7 cellular contexts compared by ENCODE assay signal in the genomic region with DNA sequence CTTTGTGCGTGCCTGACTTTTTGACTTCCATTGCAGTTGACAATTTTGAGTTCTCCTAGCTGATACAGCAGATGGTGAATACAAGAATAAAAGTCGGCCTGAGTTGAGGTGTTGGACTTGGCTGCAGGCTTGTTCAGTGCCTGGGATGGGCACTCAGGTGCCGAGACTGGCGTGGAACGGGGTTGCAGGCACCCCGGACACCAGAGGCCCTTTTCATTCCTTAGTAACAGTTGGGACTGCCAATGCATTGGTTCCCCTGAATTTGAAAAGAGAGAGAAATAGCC. TPM values are rescaled to one million over a fixed set of nuclear protein-coding genes. Genes with fewer than 3 reads are reported as not detected.
DNase-seq lines count a peak whose midpoint lies in the region; ATAC-seq and TF ChIP-seq lines count a peak whose summit lies in the region.

No MANE protein-coding gene starts in this region.

- DNase-seq in HL-60 (ENCODE audit: low read depth in 1 of 2, low spot score in 1 of 2) (no peak), NCI-H2081 (lab: John Stamatoyannopoulos, UW) (no peak), medulla oblongata (ENCODE audit: extremely low spot score) (no peak)
- DNase-seq in activated T-helper 1 cell treated with anti-CD3 and anti-CD28 coated beads, Interleukin-12 subunit alpha, Interleukin-12 subunit beta, Interleukin-2, Interleukin-4 antibody, amounts not matched to agents 30 ng/mL and 10 ng/mL and 1 ng/mL, durations not matched to agents 14 hours and 24 hours and 36 hours (ENCODE audit: low spot score), result no peak

- intact Hi-C loops in activated T-helper 1 cell treated with anti-CD3 and anti-CD28 coated beads, Interleukin-12 subunit alpha, Interleukin-12 subunit beta, Interleukin-2, Interleukin-4 antibody, amounts not matched to agents 30 ng/mL and 10 ng/mL and 1 ng/mL, durations not matched to agents 14 hours and 24 hours and 36 hours (cut with micrococcal nuclease), result loop anchor here (5.0 kb wide), 2 partner anchors 310 to 370 kb away; a partner anchor contains a TSS

- peak overlapping the region; percentile 59 for H3K27ac Mint-ChIP-seq in activated T-helper 1 cell treated with anti-CD3 and anti-CD28 coated beads, Interleukin-12 subunit alpha, Interleukin-12 subunit beta, Interleukin-2, Interleukin-4 antibody, amounts not matched to agents 30 ng/mL and 10 ng/mL and 1 ng/mL, durations not matched to agents 14 hours and 24 hours and 36 hours
- peak overlapping the region; percentile 99 for H3K27ac Mint-ChIP-seq in stimulated activated memory B cell treated with anti-CD40 and anti-IgM and Interleukin-4, amounts not matched to agents 10 μg/mL and 1 μg/mL and 100 μg/mL, for 72 hours

- peak overlapping the region; percentile 94 for H3K4me3 Mint-ChIP-seq in activated T-helper 1 cell treated with anti-CD3 and anti-CD28 coated beads, Interleukin-12 subunit alpha, Interleukin-12 subunit beta, Interleukin-2, Interleukin-4 antibody, amounts not matched to agents 30 ng/mL and 10 ng/mL and 1 ng/mL, durations not matched to agents 14 hours and 24 hours and 36 hours
- peak overlapping the region; percentile 79 for H3K4me3 Mint-ChIP-seq in stimulated activated memory B cell treated with anti-CD40 and anti-IgM and Interleukin-4, amounts not matched to agents 10 μg/mL and 1 μg/mL and 100 μg/mL, for 72 hours

- H3K4me1 ChIP-seq in iPS-15b (ENCODE audit: control insufficient read depth, insufficient read depth, low read length), result peaks cover 5% of the 10 kb centered on the region

- peaks cover 4% of the 10 kb centered on the region for H3K27me3 ChIP-seq in HL-60 (ENCODE audit: insufficient read depth, poor library complexity, severe bottlenecking)
- peaks cover 5% of the 10 kb centered on the region for H3K27me3 ChIP-seq in iPS-15b (ENCODE audit: control insufficient read depth, insufficient read depth, low read length)

- no peak overlapping the region for H3K9ac ChIP-seq in iPS-15b (ENCODE audit: low read depth, low read length)

- no peak for TF ChIP-seq CTCF in HL-60 (IDR thresholded peaks at IDR 0.05; ENCODE audit: insufficient read depth, low read length)

- peaks cover 43% of the 10 kb centered on the region for H3K4me1 Mint-ChIP-seq in activated T-helper 1 cell treated with anti-CD3 and anti-CD28 coated beads, Interleukin-12 subunit alpha, Interleukin-12 subunit beta, Interleukin-2, Interleukin-4 antibody, amounts not matched to agents 30 ng/mL and 10 ng/mL and 1 ng/mL, durations not matched to agents 14 hours and 24 hours and 36 hours (ENCODE audit: low read depth)
- peaks cover 63% of the 10 kb centered on the region for H3K4me1 Mint-ChIP-seq in stimulated activated memory B cell treated with anti-CD40 and anti-IgM and Interleukin-4, amounts not matched to agents 10 μg/mL and 1 μg/mL and 100 μg/mL, for 72 hours

- peaks cover 14% of the 10 kb centered on the region for H3K36me3 Mint-ChIP-seq in activated T-helper 1 cell treated with anti-CD3 and anti-CD28 coated beads, Interleukin-12 subunit alpha, Interleukin-12 subunit beta, Interleukin-2, Interleukin-4 antibody, amounts not matched to agents 30 ng/mL and 10 ng/mL and 1 ng/mL, durations not matched to agents 14 hours and 24 hours and 36 hours (ENCODE audit: low read depth)
- peaks cover 13% of the 10 kb centered on the region for H3K36me3 Mint-ChIP-seq in stimulated activated memory B cell treated with anti-CD40 and anti-IgM and Interleukin-4, amounts not matched to agents 10 μg/mL and 1 μg/mL and 100 μg/mL, for 72 hours

- peak overlapping the region; percentile 93 for H3K4me3 ChIP-seq in HL-60 (replicated peaks; ENCODE audit: insufficient read depth, low read length)
- peak overlapping the region; percentile 80 for H3K4me3 ChIP-seq in iPS-15b (ENCODE audit: low read depth, low read length)

- no peaks in the 10 kb centered on the region for H3K9me3 ChIP-seq in iPS-15b (ENCODE audit: control insufficient read depth, insufficient read depth, low read length)

- H3K27ac ChIP-seq in HL-60 (replicated peaks), result peak overlapping the region; percentile 85

- ATAC-seq in stimulated activated memory B cell treated with anti-CD40 and anti-IgM and Interleukin-4, amounts not matched to agents 10 μg/mL and 1 μg/mL and 100 μg/mL, for 72 hours, result no peak
- no peak for ATAC-seq in GM21723 (IDR thresholded peaks at IDR 0.05; ENCODE audit: unreplicated experiment)

- H3K9me3 Mint-ChIP-seq in activated T-helper 1 cell treated with anti-CD3 and anti-CD28 coated beads, Interleukin-12 subunit alpha, Interleukin-12 subunit beta, Interleukin-2, Interleukin-4 antibody, amounts not matched to agents 30 ng/mL and 10 ng/mL and 1 ng/mL, durations not matched to agents 14 hours and 24 hours and 36 hours, result no peaks in the 10 kb centered on the region
- no peaks in the 10 kb centered on the region for H3K9me3 Mint-ChIP-seq in stimulated activated memory B cell treated with anti-CD40 and anti-IgM and Interleukin-4, amounts not matched to agents 10 μg/mL and 1 μg/mL and 100 μg/mL, for 72 hours

- H3K27me3 Mint-ChIP-seq in activated T-helper 1 cell treated with anti-CD3 and anti-CD28 coated beads, Interleukin-12 subunit alpha, Interleukin-12 subunit beta, Interleukin-2, Interleukin-4 antibody, amounts not matched to agents 30 ng/mL and 10 ng/mL and 1 ng/mL, durations not matched to agents 14 hours and 24 hours and 36 hours (ENCODE audit: insufficient read depth), result peaks cover 15% of the 10 kb centered on the region
- H3K27me3 Mint-ChIP-seq in stimulated activated memory B cell treated with anti-CD40 and anti-IgM and Interleukin-4, amounts not matched to agents 10 μg/mL and 1 μg/mL and 100 μg/mL, for 72 hours, result peaks cover 16% of the 10 kb centered on the region

- peaks cover 10% of the 10 kb centered on the region for H3K36me3 ChIP-seq in iPS-15b (ENCODE audit: control insufficient read depth, insufficient read depth, low read length)

RNA-seq across cellular contexts. Expression of a gene that starts 1.3 kb away (rescaled TPM):
- total RNA-seq in activated T-helper 1 cell treated with anti-CD3 and anti-CD28 coated beads, Interleukin-12 subunit alpha, Interleukin-12 subunit beta, Interleukin-2, Interleukin-4 antibody, amounts not matched to agents 30 ng/mL and 10 ng/mL and 1 ng/mL, durations not matched to agents 14 hours and 24 hours and 36 hours, result 58.6 and 59.8 TPM in 2 replicates

RNA-seq across cellular contexts. Expression of a gene that starts 16.8 kb away (rescaled TPM):
- total RNA-seq in activated T-helper 1 cell treated with anti-CD3 and anti-CD28 coated beads, Interleukin-12 subunit alpha, Interleukin-12 subunit beta, Interleukin-2, Interleukin-4 antibody, amounts not matched to agents 30 ng/mL and 10 ng/mL and 1 ng/mL, durations not matched to agents 14 hours and 24 hours and 36 hours, result 15.9 and 19.8 TPM in 2 replicates

RNA-seq across cellular contexts. Expression of a gene that starts 17.0 kb away (rescaled TPM):
- 0.47 and 0.64 TPM in 2 replicates for total RNA-seq in activated T-helper 1 cell treated with anti-CD3 and anti-CD28 coated beads, Interleukin-12 subunit alpha, Interleukin-12 subunit beta, Interleukin-2, Interleukin-4 antibody, amounts not matched to agents 30 ng/mL and 10 ng/mL and 1 ng/mL, durations not matched to agents 14 hours and 24 hours and 36 hours

RNA-seq across cellular contexts. Expression of a gene that starts 38.2 kb away (rescaled TPM):
- 56.6 and 63.1 TPM in 2 replicates for total RNA-seq in activated T-helper 1 cell treated with anti-CD3 and anti-CD28 coated beads, Interleukin-12 subunit alpha, Interleukin-12 subunit beta, Interleukin-2, Interleukin-4 antibody, amounts not matched to agents 30 ng/mL and 10 ng/mL and 1 ng/mL, durations not matched to agents 14 hours and 24 hours and 36 hours

RNA-seq across cellular contexts. Expression of a gene that starts 40.2 kb away (rescaled TPM):
- total RNA-seq in activated T-helper 1 cell treated with anti-CD3 and anti-CD28 coated beads, Interleukin-12 subunit alpha, Interleukin-12 subunit beta, Interleukin-2, Interleukin-4 antibody, amounts not matched to agents 30 ng/mL and 10 ng/mL and 1 ng/mL, durations not matched to agents 14 hours and 24 hours and 36 hours, result 1.8 and 2.2 TPM in 2 replicates
